Comparison of ENCODE assay signal across 33 cellular contexts in the genomic region with DNA sequence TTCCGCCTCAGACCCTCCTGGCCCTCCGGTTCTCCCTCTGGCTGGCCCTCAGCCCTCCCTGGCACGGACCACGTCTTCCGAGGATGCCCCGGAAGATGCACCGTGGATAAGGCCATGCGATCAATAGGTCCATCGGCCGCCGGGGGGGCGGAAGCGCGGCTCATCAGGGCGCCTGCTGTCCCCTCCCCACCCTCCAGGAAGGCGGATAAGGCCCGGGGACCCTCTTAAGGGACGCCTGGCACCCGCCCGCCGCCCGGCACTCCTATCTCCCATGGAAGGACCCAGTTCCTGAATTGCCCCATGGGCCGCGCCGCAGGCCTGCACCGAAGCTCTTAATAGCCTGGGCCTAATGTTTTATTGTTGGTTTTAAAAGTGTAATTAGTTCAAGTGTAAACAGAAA. TPM values are rescaled to one million over a fixed set of nuclear protein-coding genes. Genes with fewer than 3 reads are reported as not detected.
"Had no signal": no experiment of that assay in that cellular context is flagged by ENCODE, and none has a peak within 500 bp of the region (broad histone marks: within the 10 kb centered on the region; RNA-seq: fewer than 3 reads in every experiment).

No MANE protein-coding gene starts in this region.

- ATAC-seq: activated CD4-positive, CD25-positive, alpha-beta regulatory T cell treated with anti-CD3 and anti-CD28 coated beads, Interleukin-2, amount 50 U/mL, for 24 hours; activated CD8-positive, alpha-beta T cell treated with anti-CD3 and anti-CD28 coated beads for 36 hours; activated naive CD8-positive, alpha-beta T cell treated with anti-CD3 and anti-CD28 coated beads, Interleukin-2, amount 50 U/mL, for 24 hours; activated T-cell treated with anti-CD3 and anti-CD28 coated beads, Interleukin-2, amount 50 U/mL, for 4 hours; activated T-helper 17 cell treated with anti-CD3 and anti-CD28 coated beads, Interleukin-2, amount 50 U/mL, for 72 hours; effector memory CD8-positive, alpha-beta T cell; foreskin keratinocyte; gastrocnemius medialis; heart left ventricle; T-helper 17 cell had no signal

- DNase-seq: activated B cell treated with CpG ODN at 0.5 μM for 24 hours; activated CD4-positive, alpha-beta T cell treated with anti-CD3 and anti-CD28 coated beads for 48 hours; activated CD4-positive, alpha-beta T cell treated with anti-CD3 and anti-CD28 coated beads, Interleukin-2, amount 50 U/mL, for 1 hour; activated CD4-positive, alpha-beta T cell treated with anti-CD3 and anti-CD28 coated beads, Interleukin-2, amount 50 U/mL, for 48 hours; activated CD8-positive, alpha-beta memory T cell treated with anti-CD3 and anti-CD28 coated beads for 24 hours; activated CD8-positive, alpha-beta T cell treated with anti-CD3 and anti-CD28 coated beads for 36 hours; activated effector memory CD4-positive, alpha-beta T cell treated with anti-CD3 and anti-CD28 coated beads, Interleukin-2, amount 50 U/mL, for 16 hours; activated naive CD4-positive, alpha-beta T cell treated with anti-CD3 and anti-CD28 coated beads for 36 hours; activated naive CD8-positive, alpha-beta T cell treated with anti-CD3 and anti-CD28 coated beads for 36 hours; activated naive CD8-positive, alpha-beta T cell treated with anti-CD3 and anti-CD28 coated beads, Interleukin-2, amount 50 U/mL, for 24 hours; activated T-cell treated with anti-CD3 and anti-CD28 coated beads, Interleukin-2, amount 50 U/mL, for 4 hours; adrenal gland; amygdala; brain microvascular endothelial cell; caudate nucleus; cortex of kidney; dermis blood vessel endothelial cell; effector CD4-positive, alpha-beta T cell; effector memory CD8-positive, alpha-beta T cell; erythroblast; foreskin keratinocyte; gastrocnemius medialis; glutamatergic neuron; T-helper 1 cell; T-helper 17 cell; T1000; WERI-Rb-1 had no signal

- H3K36me3 ChIP-seq: adrenal gland, brain microvascular endothelial cell, esophagus muscularis mucosa, gastrocnemius medialis, heart left ventricle, WERI-Rb-1 had no signal

- H3K4me1 ChIP-seq: adrenal gland, foreskin keratinocyte, gastrocnemius medialis, heart left ventricle had no signal

- H3K27ac ChIP-seq: adrenal gland, brain microvascular endothelial cell, esophagus muscularis mucosa, foreskin keratinocyte, gastrocnemius medialis, heart left ventricle, WERI-Rb-1 had no signal

- H3K4me3 ChIP-seq: adrenal gland, esophagus muscularis mucosa, gastrocnemius medialis, heart left ventricle had no signal

RNA-seq across cellular contexts. Expression of a gene that starts 54.7 kb away (rescaled TPM):
- total RNA-seq: activated B cell treated with CpG ODN at 0.5 μM for 24 hours; activated CD8-positive, alpha-beta T cell treated with anti-CD3 and anti-CD28 coated beads for 36 hours; activated naive CD4-positive, alpha-beta T cell treated with anti-CD3 and anti-CD28 coated beads for 36 hours; activated naive CD8-positive, alpha-beta T cell treated with anti-CD3 and anti-CD28 coated beads for 36 hours; activated T-cell treated with anti-CD3 and anti-CD28 coated beads, Interleukin-2, amount 50 U/mL, for 4 hours; activated T-helper 17 cell treated with anti-CD3 and anti-CD28 coated beads, Interleukin-2, amount 50 U/mL, for 72 hours; adrenal gland; astrocyte; chondrocyte; dermis blood vessel endothelial cell; esophagus muscularis mucosa; foreskin keratinocyte; gastrocnemius medialis; heart left ventricle; T-helper 17 cell had no signal
- polyA plus RNA-seq: foreskin keratinocyte, heart left ventricle had no signal
